12 cellular contexts compared by ENCODE assay signal in the genomic region with DNA sequence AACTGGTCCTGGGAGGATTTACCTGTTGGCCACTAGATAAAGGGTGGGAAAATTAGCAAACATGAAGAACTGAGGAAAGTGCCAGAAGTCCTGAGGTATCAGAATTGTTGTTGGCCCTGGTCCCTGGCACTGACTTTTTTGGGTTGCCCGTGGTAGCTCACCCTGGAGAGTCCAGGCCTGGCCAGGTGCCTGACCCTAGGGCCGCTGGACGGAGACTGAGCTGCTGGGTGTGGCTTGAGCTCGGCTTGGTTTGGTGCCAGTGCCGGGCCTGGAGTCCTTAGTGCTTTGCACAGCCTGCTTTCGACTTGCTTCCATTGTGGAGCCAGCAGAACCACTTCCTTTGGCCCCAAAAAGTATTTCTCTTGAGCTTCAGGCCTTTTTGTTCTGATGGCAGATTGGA.
"Had no signal": no experiment of that assay in that cellular context is flagged by ENCODE, and none has a peak within 500 bp of the region (broad histone marks: within the 10 kb centered on the region; RNA-seq: fewer than 3 reads in every experiment).

No MANE protein-coding gene starts in this region.

- H3K4me3 ChIP-seq: breast epithelium, gastroesophageal sphincter, mucosa of descending colon had no signal

- H3K9me3 Mint-ChIP-seq: activated naive CD4-positive, alpha-beta T cell treated with anti-CD3 and anti-CD28 coated beads, Interleukin-2, amount 50 U/mL, for 72 hours; activated T-cell treated with anti-CD3 and anti-CD28 coated beads, Interleukin-2, amount 50 U/mL, for 24 hours; naive thymus-derived CD8-positive, alpha-beta T cell had no signal

- H3K27me3 Mint-ChIP-seq: activated T-cell treated with anti-CD3 and anti-CD28 coated beads, Interleukin-2, amount 50 U/mL, for 24 hours; naive thymus-derived CD8-positive, alpha-beta T cell had no signal

- H3K27ac Mint-ChIP-seq: activated T-cell treated with anti-CD3 and anti-CD28 coated beads, Interleukin-2, amount 50 U/mL, for 24 hours; naive thymus-derived CD8-positive, alpha-beta T cell had no signal

- H3K27me3 ChIP-seq: breast epithelium, gastroesophageal sphincter had no signal

- H3K4me3 Mint-ChIP-seq: activated T-cell treated with anti-CD3 and anti-CD28 coated beads, Interleukin-2, amount 50 U/mL, for 24 hours; naive thymus-derived CD8-positive, alpha-beta T cell had no signal

- ATAC-seq: activated naive CD4-positive, alpha-beta T cell treated with anti-CD3 and anti-CD28 coated beads, Interleukin-2, amount 50 U/mL, for 72 hours; gastroesophageal sphincter; mucosa of descending colon; naive thymus-derived CD8-positive, alpha-beta T cell; stimulated activated naive CD8-positive, alpha-beta T cell treated with anti-CD3 and anti-CD28 coated beads, Interleukin-15, Interleukin-2, amounts not matched to agents 100 U/mL and 50 U/mL, for 24 hours had no signal

- H3K9me3 ChIP-seq: breast epithelium, gastroesophageal sphincter, mucosa of descending colon had no signal

- DNase-seq: activated CD4-positive, alpha-beta T cell treated with anti-CD3 and anti-CD28 coated beads, Interleukin-2, amount 50 U/mL, for 4 hours; activated CD4-positive, CD25-positive, alpha-beta regulatory T cell treated with anti-CD3 and anti-CD28 coated beads, Interleukin-2, amount 50 U/mL, for 72 hours; activated effector memory CD4-positive, alpha-beta T cell treated with Interleukin-2 at 50 U/mL for 16 hours; activated T-cell treated with anti-CD3 and anti-CD28 coated beads, Interleukin-2, amount 50 U/mL, for 24 hours; mammary epithelial cell; mucosa of descending colon; naive thymus-derived CD8-positive, alpha-beta T cell; stimulated activated CD4-positive, alpha-beta T cell treated with anti-CD3 and anti-CD28 coated beads, Interleukin-2, amount 100 ng/mL, for 48 hours; stimulated activated naive CD8-positive, alpha-beta T cell treated with anti-CD3 and anti-CD28 coated beads, Interleukin-15, Interleukin-2, amounts not matched to agents 100 U/mL and 50 U/mL, for 24 hours had no signal

- H3K4me1 ChIP-seq: breast epithelium had no signal
